Comparison of ENCODE assay signal across 8 cellular contexts in genomic region chr16:56931253-56931768, GRCh38. TPM values are rescaled to one million over a fixed set of nuclear protein-coding genes. Genes with fewer than 3 reads are reported as not detected.
DNase-seq lines count a peak whose midpoint lies in the region; ATAC-seq and TF ChIP-seq lines count a peak whose summit lies in the region.

No MANE protein-coding gene starts in this region.

- H3K9me3 ChIP-seq in AG04450 (ENCODE audit: control insufficient read depth, insufficient read depth, low read length) = peaks cover 8% of the 10 kb centered on the region; the same call in 1 of the 2 replicates
- H3K9me3 ChIP-seq in RWPE2 (ENCODE audit: severe bottlenecking) = no peaks in the 10 kb centered on the region
- no peaks in the 10 kb centered on the region for H3K9me3 ChIP-seq in neuron (ENCODE audit: low read length)

- POLR2A ChIA-PET in AG04450 (lab: Yijun Ruan, JAX) = interaction anchor here (0.6 to 3.3 kb wide), 23 partner anchors 10 to 255 kb away, joined by 3 to 25 read pairs (median 4); partner anchors contain the start of genes CETP, NLRC5, PSME3IP1 and RSPRY1

- peak overlapping the region; percentile 48 for H3K4me3 ChIP-seq in AG04450 (ENCODE audit: low read depth, low read length)
- H3K4me3 ChIP-seq in RWPE2 (ENCODE audit: severe bottlenecking) = peak overlapping the region; percentile 90
- peak overlapping the region; percentile 82 for H3K4me3 ChIP-seq in neuron (ENCODE audit: low read length)

- TF ChIP-seq CTCF in AG04450 (IDR thresholded peaks at IDR 0.05; ENCODE audit: low read depth, low read length) (no peak), RWPE2 (IDR thresholded peaks at IDR 0.05; ENCODE audit: poor library complexity, severe bottlenecking) (no peak)

- peak overlapping the region; percentile 78 for H3K27ac ChIP-seq in AG04450 (ENCODE audit: low read depth, low read length)
- peak overlapping the region; percentile 71 for H3K27ac ChIP-seq in RWPE2 (ENCODE audit: poor library complexity, severe bottlenecking)
- H3K27ac ChIP-seq in epithelial cell of prostate = peak overlapping the region; percentile 83

- H2AFZ ChIP-seq in neuron (ENCODE audit: low read depth, low read length) = peak overlapping the region; percentile 71

- CTCF ChIA-PET in AG04450 (lab: Charles Lee) = interaction anchor here (1.4 kb wide), 1 partner anchor 138 kb away, joined by 3 read pairs; no protein-coding TSS in a partner anchor

- H3K27me3 ChIP-seq in AG04450 (ENCODE audit: control insufficient read depth, insufficient read depth, low read length) (no peaks in the 10 kb centered on the region), RWPE2 (ENCODE audit: insufficient read depth, poor library complexity, severe bottlenecking) (no peaks in the 10 kb centered on the region), neuron (ENCODE audit: insufficient read depth, low read length) (no peaks in the 10 kb centered on the region)

- H3K36me3 ChIP-seq in RWPE2 (ENCODE audit: low read depth) (peaks cover 40% of the 10 kb centered on the region), neuron (ENCODE audit: insufficient read depth, low read length) (peaks cover 7% of the 10 kb centered on the region)

- no peak for DNase-seq in AG04450 (ENCODE audit: low read depth, low spot score)
- DNase-seq in RWPE2 (ENCODE audit: low spot score) = no peak
- no peak for DNase-seq in epithelial cell of prostate (ENCODE audit: low read depth, low spot score)
- DNase-seq in iPS-NIHi7 (ENCODE audit: extremely low spot score) = no peak

- peak; percentile 36 for ATAC-seq in GM18867 (IDR thresholded peaks at IDR 0.05; ENCODE audit: unreplicated experiment)
- ATAC-seq in HG03045 (IDR thresholded peaks at IDR 0.05; ENCODE audit: unreplicated experiment) = peak; percentile 39
- no peak for ATAC-seq in RWPE2 (ENCODE audit: low read depth)
- ATAC-seq in GM18519 (IDR thresholded peaks at IDR 0.05; ENCODE audit: low FRiP score, unreplicated experiment) = no peak

- H3K4me1 ChIP-seq in RWPE2 (ENCODE audit: insufficient read depth, poor library complexity, severe bottlenecking) (peaks cover 19% of the 10 kb centered on the region), neuron (ENCODE audit: insufficient read depth, low read length) (peaks cover 20% of the 10 kb centered on the region)

RNA-seq across cellular contexts. Expression of gene HERPUD1, which starts 0.6 kb away (rescaled TPM):
- 207 and 215 TPM in 2 replicates for polyA plus RNA-seq in AG04450 (2011; rRNA removed)
- polyA minus RNA-seq in AG04450 (2011; rRNA and poly(A)+ RNA removed) = 243 and 282 TPM in 2 replicates

RNA-seq across cellular contexts. Expression of gene CETP, which starts 30.4 kb away (rescaled TPM):
- polyA plus RNA-seq in AG04450 (2011; rRNA removed) = 0.09 and 0.17 TPM in 2 replicates
- polyA minus RNA-seq in AG04450 (2011; rRNA and poly(A)+ RNA removed) = not detected in 2 replicates

RNA-seq across cellular contexts. Expression of gene NLRC5, which starts 58.0 kb away (rescaled TPM):
- polyA plus RNA-seq in AG04450 (2011; rRNA removed) = 9.2 and 13.1 TPM in 2 replicates
- polyA minus RNA-seq in AG04450 (2011; rRNA and poly(A)+ RNA removed) = 37.2 and 38.1 TPM in 2 replicates

Comparison
In these comparisons a context has a peak if more than half of its experiments do, and no peak if none do; other contexts are left out.
1. ATAC-seq: peak in GM18867 (single experiment) and HG03045 (single experiment); none in RWPE2 (single experiment) and GM18519 (single experiment).
2. Peak in every context shown above with its lines, with median percentiles within 50 percentile points of each other: H3K27ac ChIP-seq and H3K4me3 ChIP-seq.